6 cellular contexts compared by ENCODE assay signal in genomic region chr17:6656797-6657632, GRCh38. TPM values are rescaled to one million over a fixed set of nuclear protein-coding genes. Genes with fewer than 3 reads are reported as not detected.
DNase-seq lines count a peak whose midpoint lies in the region; ATAC-seq and TF ChIP-seq lines count a peak whose summit lies in the region.
"Not testable (repeated sequence)": the region's sequence is repeated elsewhere in the genome, so short reads cannot be mapped to it uniquely, and the experiment has no call there.

No MANE protein-coding gene starts in this region.

- H3K27ac ChIP-seq in lower lobe of right lung, result not testable (repeated sequence)

- intact Hi-C loops in lower lobe of right lung (cut with DNase I), result not testable (repeated sequence)

- peak; percentile 62 for DNase-seq in GM06990 (ENCODE audit: extremely low read depth, insufficient read length)
- DNase-seq in NCI-H1436 (lab: John Stamatoyannopoulos, UW), result peak; percentile 5
- DNase-seq in activated CD4-positive, alpha-beta T cell treated with anti-CD3 and anti-CD28 coated beads, Interleukin-2, amount 50 U/mL, for 4 hours, result peak; percentile 56 to 58
- DNase-seq in central memory CD8-positive, alpha-beta T cell (ENCODE audit: low spot score in 2 of 2); lower lobe of right lung: not testable (repeated sequence)
- peak; percentile 57 for DNase-seq in stimulated activated CD8-positive, alpha-beta memory T cell treated with anti-CD3 and anti-CD28 coated beads, Interleukin-4, amount 100 ng/mL, for 48 hours

- H3K36me3 ChIP-seq in GM06990 (ENCODE audit: control insufficient read depth, insufficient read depth, low read length); lower lobe of right lung: not testable (repeated sequence)

- peaks cover 23% of the 10 kb centered on the region for H3K4me1 ChIP-seq in lower lobe of right lung

- peaks cover 59% of the 10 kb centered on the region for H3K4me1 Mint-ChIP-seq in central memory CD8-positive, alpha-beta T cell

- not testable (repeated sequence) for H3K27me3 ChIP-seq in GM06990 (replicated peaks; ENCODE audit: control insufficient read depth, insufficient read depth, low read length)
- peaks cover 31% of the 10 kb centered on the region for H3K27me3 ChIP-seq in lower lobe of right lung (ENCODE audit: low read depth)

- H3K4me3 ChIP-seq in GM06990 (replicated peaks; ENCODE audit: low read depth, low read length), result peak overlapping the region; percentile 68
- H3K4me3 ChIP-seq in lower lobe of right lung, result peak overlapping the region; percentile 37

- peak; percentile 93 for ATAC-seq in central memory CD8-positive, alpha-beta T cell (replicated peaks; ENCODE audit: extremely low read depth, poor library complexity, severe bottlenecking)
- peak; percentile 42 to 60 for ATAC-seq in lower lobe of right lung

- peak overlapping the region; percentile 83 for H3K27ac Mint-ChIP-seq in central memory CD8-positive, alpha-beta T cell (ENCODE audit: low read depth)

- not testable (repeated sequence) for H3K9me3 Mint-ChIP-seq in central memory CD8-positive, alpha-beta T cell

- H3K36me3 Mint-ChIP-seq in central memory CD8-positive, alpha-beta T cell (ENCODE audit: insufficient read depth), result not testable (repeated sequence)

- not testable (repeated sequence) for H3K27me3 Mint-ChIP-seq in central memory CD8-positive, alpha-beta T cell

- TF ChIP-seq CTCF in GM06990 (IDR thresholded peaks at IDR 0.05; ENCODE audit: insufficient read depth, low read length, poor library complexity, severe bottlenecking), result peak; percentile 19
- not testable (repeated sequence) for TF ChIP-seq CTCF in lower lobe of right lung (IDR thresholded peaks at IDR 0.05)

- not testable (repeated sequence) for H3K9me3 ChIP-seq in lower lobe of right lung

- H3K4me3 Mint-ChIP-seq in central memory CD8-positive, alpha-beta T cell, result peak overlapping the region; percentile 90

RNA-seq across cellular contexts. Expression of gene C17orf100, which starts 5.5 kb away (rescaled TPM):
- total RNA-seq in lower lobe of right lung, result 1.9 TPM

RNA-seq across cellular contexts. Expression of gene MED31, which starts 5.6 kb away (rescaled TPM):
- total RNA-seq in lower lobe of right lung, result 17.4 TPM

RNA-seq across cellular contexts. Expression of gene TXNDC17, which starts 16.2 kb away (rescaled TPM):
- total RNA-seq in lower lobe of right lung, result 50.4 TPM

RNA-seq across cellular contexts. Expression of gene KIAA0753, which starts 16.5 kb away (rescaled TPM):
- 20.0 TPM for total RNA-seq in lower lobe of right lung

RNA-seq across cellular contexts. Expression of gene SLC13A5, which starts 56.2 kb away (rescaled TPM):
- not detected for total RNA-seq in lower lobe of right lung
